8 cellular contexts compared by ENCODE assay signal in the genomic region with DNA sequence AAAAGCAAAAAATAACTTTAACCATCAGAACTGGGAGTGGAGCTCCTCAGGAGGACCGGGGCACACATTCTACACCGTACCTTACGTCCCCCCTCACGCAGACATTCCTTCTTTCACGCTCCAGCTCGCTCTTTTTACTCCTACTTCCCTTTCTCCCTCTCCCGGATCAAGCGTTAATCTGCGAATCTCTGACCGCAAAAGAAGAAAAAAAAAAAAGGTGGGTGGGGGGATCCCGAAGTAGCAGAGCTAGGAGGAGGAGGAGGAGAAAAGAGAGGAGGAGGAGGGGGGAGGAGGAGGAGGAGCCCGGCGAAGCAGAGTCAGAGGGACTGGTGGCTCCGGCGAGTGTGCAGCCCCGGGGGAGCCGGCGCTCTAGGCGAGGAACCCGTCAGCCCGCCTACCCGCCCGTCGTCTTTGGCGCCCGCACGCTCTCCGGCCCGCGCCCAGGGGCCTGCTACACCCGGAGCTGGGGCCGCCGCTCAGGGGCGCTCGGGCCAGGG. TPM values are rescaled to one million over a fixed set of nuclear protein-coding genes. Genes with fewer than 3 reads are reported as not detected.
A peak's percentile ranks its signal among the peaks of the same experiment; 100 is the strongest.
DNase-seq lines count a peak whose midpoint lies in the region; ATAC-seq and TF ChIP-seq lines count a peak whose summit lies in the region.

TSS of gene NHSL2 (plus strand) at position 320 of the 497 bp plus-strand sequence.

- TF ChIP-seq POLR2A in vagina (IDR thresholded peaks at IDR 0.05), result peak in 1 of 2 donors; percentile 13

- ATAC-seq in T-cell (replicated peaks in 1 of 4), result peak in 3 of 4 experiments; percentile 49 to 58 (median 57)
- ATAC-seq in GM21576 (IDR thresholded peaks at IDR 0.05; ENCODE audit: unreplicated experiment), result no peak
- no peak for ATAC-seq in HG03469 (IDR thresholded peaks at IDR 0.05; ENCODE audit: unreplicated experiment)

- H3K9me3 ChIP-seq in vagina, result no peaks in the 10 kb centered on the region

- H3K27me3 Mint-ChIP-seq in T-cell, result peaks cover 44 to 57% of the 10 kb centered on the region in 2 donors
- peaks cover 21% of the 10 kb centered on the region for H3K27me3 Mint-ChIP-seq in nephron progenitor cell (ENCODE audit: low read depth, poor library complexity)

- no peak within 1 kb of the TSS for H3K27ac Mint-ChIP-seq in T-cell
- no peak within 1 kb of the TSS for H3K27ac Mint-ChIP-seq in nephron progenitor cell

- H3K36me3 Mint-ChIP-seq in T-cell, result no peaks in the 10 kb centered on the region
- no peaks in the 10 kb centered on the region for H3K36me3 Mint-ChIP-seq in nephron progenitor cell (ENCODE audit: low read depth)

- POLR2A ChIA-PET in T-cell (lab: Charles Lee), result no interaction called here

- peaks cover 0 to 4% (median 4%) of the 10 kb centered on the region in 3 donors for H3K4me1 Mint-ChIP-seq in T-cell
- H3K4me1 Mint-ChIP-seq in nephron progenitor cell, result peaks cover 68% of the 10 kb centered on the region

- no peaks in the 10 kb centered on the region for H3K36me3 ChIP-seq in vagina

- CTCF ChIA-PET in T-cell (lab: Charles Lee), result no interaction called here

- H3K9me3 Mint-ChIP-seq in T-cell (no peaks in the 10 kb centered on the region), nephron progenitor cell (peaks cover 58% of the 10 kb centered on the region)

- intact Hi-C loops in vagina (cut with DNase I), result no loop called here

- peak within 1 kb of the TSS; percentile 57 for H3K27ac ChIP-seq in vagina

- H3K4me3 Mint-ChIP-seq in T-cell (peak within 1 kb of the TSS; percentile 46 to 71 (median 64)), nephron progenitor cell (peak within 1 kb of the TSS; percentile 88)

- no peaks in the 10 kb centered on the region for H3K27me3 ChIP-seq in vagina

- TF ChIP-seq CTCF in GM20000 (IDR thresholded peaks at IDR 0.05; ENCODE audit: extremely low read depth, missing control alignments) (no peak), epithelial cell of proximal tubule (conservative IDR thresholded peaks at IDR 0.05; ENCODE audit: low read depth, low read length) (no peak), nephron progenitor cell (IDR thresholded peaks at IDR 0.05) (no peak), vagina (IDR thresholded peaks at IDR 0.05) (no peak)

- H3K4me1 ChIP-seq in vagina, result no peaks in the 10 kb centered on the region

- DNase-seq in GM20000 (ENCODE audit: low spot score), result peak; percentile 30
- peak in 3 of 34 experiments; percentile 0 to 4 (median 3) for DNase-seq in T-cell
- no peak for DNase-seq in epithelial cell of proximal tubule (ENCODE audit: low read depth)
- DNase-seq in nephron progenitor cell, result peak; percentile 49
- DNase-seq in vagina (ENCODE audit: extremely low spot score in 2 of 2), result no peak
- no peak for DNase-seq in NCI-H128 (lab: John Stamatoyannopoulos, UW; ENCODE audit: unreplicated experiment)

- H3K4me3 ChIP-seq in epithelial cell of proximal tubule (ENCODE audit: low read depth, low read length) (peak within 1 kb of the TSS; percentile 53), vagina (peak within 1 kb of the TSS; percentile 41 to 52)

RNA-seq across cellular contexts. Expression of gene NHSL2, which starts in this region (rescaled TPM):
- total RNA-seq in T-cell, result 10 to 100 TPM in 1 of 5 donors, 1 to 10 TPM in 4; 3.3 to 11.7 (median 8.1) TPM
- 1.0 and 1.1 TPM in 2 replicates for total RNA-seq in epithelial cell of proximal tubule
- total RNA-seq in vagina, result 12.3 TPM

Comparison
In these comparisons a context has a peak if more than half of its experiments do, and no peak if none do; other contexts are left out.
1. DNase-seq: peak in GM20000 (single experiment) and nephron progenitor cell (single experiment); none in epithelial cell of proximal tubule (single experiment), vagina (0 of 2) and NCI-H128 (single experiment).
2. ATAC-seq: peak in T-cell (3 of 4); none in GM21576 (single experiment) and HG03469 (single experiment).